ENCODE assay signal across 17 cellular contexts in genomic region chr4:152118819-152119553, GRCh38.
DNase-seq lines count a peak whose midpoint lies in the region; ATAC-seq and TF ChIP-seq lines count a peak whose summit lies in the region.
"Had no signal": no experiment of that assay in that cellular context is flagged by ENCODE, and none has a peak within 500 bp of the region (broad histone marks: within the 10 kb centered on the region; RNA-seq: fewer than 3 reads in every experiment).

No MANE protein-coding gene starts in this region.

- H3K9me3 ChIP-seq in MG63 (no peaks in the 10 kb centered on the region), neuronal stem cell (replicated peaks in 1 of 2; ENCODE audit: control insufficient read depth in 2 of 2, insufficient read depth in 1 of 2, low read depth in 1 of 2, low read length in 2 of 2) (no peaks in the 10 kb centered on the region), Karpas-422 (ENCODE audit: low read length) (no peaks in the 10 kb centered on the region)

- peak overlapping the region; percentile 37 for H3K9ac ChIP-seq in neuronal stem cell (ENCODE audit: low read depth, low read length, poor library complexity)
- H3K9ac ChIP-seq in Karpas-422 (ENCODE audit: low read length), result no peak overlapping the region
- H3K9ac ChIP-seq: GM23248, KMS-11 had no signal

- H3K79me1 ChIP-seq in neuronal stem cell (ENCODE audit: low read depth, low read length), result no peaks in the 10 kb centered on the region

- no peak overlapping the region for H4K8ac ChIP-seq in neuronal stem cell (ENCODE audit: low read depth, low read length)

- no peak overlapping the region for H3K4me3 Mint-ChIP-seq in WTC11
- no peak overlapping the region for H3K4me3 Mint-ChIP-seq in immature natural killer cell
- H3K4me3 Mint-ChIP-seq: B cell had no signal

- no peak overlapping the region for H2AK5ac ChIP-seq in neuronal stem cell (ENCODE audit: low read depth, low read length)

- H2BK15ac ChIP-seq in neuronal stem cell (ENCODE audit: low read length), result no peak overlapping the region

- H3K23ac ChIP-seq in neuronal stem cell (ENCODE audit: low read depth, low read length, poor library complexity), result no peak overlapping the region

- H3K36me3 ChIP-seq in MG63 (no peaks in the 10 kb centered on the region), neuronal stem cell (replicated peaks in 1 of 2; ENCODE audit: control insufficient read depth in 2 of 2, insufficient read depth in 2 of 2, low read length in 2 of 2) (no peaks in the 10 kb centered on the region), Karpas-422 (ENCODE audit: insufficient read depth, low read length) (no peaks in the 10 kb centered on the region)

- no CpG with 5 or more reads among the region's 12 CpGs for WGBS in neuronal stem cell (ENCODE audit: extremely low coverage in 2 of 2, insufficient read length in 2 of 2, insufficient replicate concordance in 1 of 2), 2 donors

- H3K36me3 Mint-ChIP-seq in WTC11, result no peaks in the 10 kb centered on the region
- no peaks in the 10 kb centered on the region for H3K36me3 Mint-ChIP-seq in immature natural killer cell

- H3K4me1 ChIP-seq in neuronal stem cell (ENCODE audit: control insufficient read depth in 2 of 2, insufficient read depth in 1 of 2, low read depth in 1 of 2, low read length in 2 of 2) (peaks cover 0 to 5% of the 10 kb centered on the region in 2 donors), Karpas-422 (ENCODE audit: low read length) (no peaks in the 10 kb centered on the region)

- H2BK12ac ChIP-seq in neuronal stem cell (ENCODE audit: low read length), result no peak overlapping the region

- TF ChIP-seq CTCF in WTC11 (IDR thresholded peaks at IDR 0.05), result no peak

- H3K27me3 Mint-ChIP-seq in WTC11 (ENCODE audit: low read depth) (peaks cover 21% of the 10 kb centered on the region), immature natural killer cell (ENCODE audit: low read depth in 3 of 3) (peaks cover 3 to 13% (median 7%) of the 10 kb centered on the region in 3 donors)
- H3K27me3 Mint-ChIP-seq: CD8-positive, alpha-beta memory T cell had no signal

- H3K79me2 ChIP-seq in Karpas-422 (ENCODE audit: low read length), result no peaks in the 10 kb centered on the region

- H2BK5ac ChIP-seq in neuronal stem cell (ENCODE audit: low read length), result no peak overlapping the region

- peaks cover 19% of the 10 kb centered on the region for H3K9me3 Mint-ChIP-seq in WTC11
- H3K9me3 Mint-ChIP-seq in immature natural killer cell, result peaks cover 0 to 5% (median under 1%) of the 10 kb centered on the region in 6 donors

- peak overlapping the region; percentile 85 for H3K14ac ChIP-seq in neuronal stem cell (ENCODE audit: low read length)

- H3K27ac Mint-ChIP-seq in WTC11 (no peak overlapping the region), immature natural killer cell (peak overlapping the region in 1 of 6 donors; percentile 17)
- H3K27ac Mint-ChIP-seq: B cell had no signal

- H3K4me1 Mint-ChIP-seq in WTC11 (peaks cover 5% of the 10 kb centered on the region), immature natural killer cell (peaks cover 34% of the 10 kb centered on the region in 2 donors)

- H3K4me2 ChIP-seq in neuronal stem cell (ENCODE audit: insufficient read depth, low read length, poor library complexity, severe bottlenecking), result no peak overlapping the region
- H3K4me2 ChIP-seq in Karpas-422 (ENCODE audit: low read depth, low read length, poor library complexity, severe bottlenecking), result no peak overlapping the region
- H3K4me2 ChIP-seq: KMS-11 had no signal

- no peaks in the 10 kb centered on the region for H3K27me3 ChIP-seq in MG63
- H3K27me3 ChIP-seq in neuronal stem cell (ENCODE audit: control insufficient read depth in 3 of 3, insufficient read depth in 3 of 3, low read depth in 1 of 3, low read length in 3 of 3), result no peaks in the 10 kb centered on the region
- H3K27me3 ChIP-seq in Karpas-422 (ENCODE audit: low read length), result no peaks in the 10 kb centered on the region

- peak; percentile 9 for DNase-seq in COR-L47 (lab: John Stamatoyannopoulos, UW)
- peak; percentile 45 for DNase-seq in MG63
- peak; percentile 24 for DNase-seq in WTC11 (ENCODE audit: low spot score)
- DNase-seq in neuronal stem cell (ENCODE audit: low spot score), result no peak
- no peak for DNase-seq in Karpas-422
- no peak for DNase-seq in epidermal melanocyte (ENCODE audit: insufficient read length, low spot score)
- DNase-seq in immature natural killer cell, result no peak
- DNase-seq: CD8-positive, alpha-beta memory T cell; GM23248; MM.1S; NCI-H187; NCI-H510A; T-helper 1 cell had no signal

- no peaks in the 10 kb centered on the region for H4K20me1 ChIP-seq in Karpas-422 (ENCODE audit: insufficient read depth, low read depth, low read length)

- no peaks in the 10 kb centered on the region for H3K9me2 ChIP-seq in Karpas-422 (replicated peaks; ENCODE audit: insufficient read depth, low read length)

- ATAC-seq in WTC11 (peak; percentile 47), GM19035 (IDR thresholded peaks at IDR 0.05; ENCODE audit: unreplicated experiment) (no peak)

- H3K27ac ChIP-seq in neuronal stem cell (replicated peaks; ENCODE audit: low read length) (no peak overlapping the region), Karpas-422 (ENCODE audit: low read length) (no peak overlapping the region)
- H3K27ac ChIP-seq: GM23248, KMS-11, SK-N-MC had no signal

- H4K91ac ChIP-seq in neuronal stem cell (ENCODE audit: low read depth, low read length, poor library complexity), result no peak overlapping the region

- H2AFZ ChIP-seq in neuronal stem cell (ENCODE audit: low read length) (no peak overlapping the region), Karpas-422 (ENCODE audit: low read length) (no peak overlapping the region)
- H2AFZ ChIP-seq: GM23248 had no signal

- peak overlapping the region; percentile 80 for H3K18ac ChIP-seq in neuronal stem cell (ENCODE audit: low read length)

- H2BK120ac ChIP-seq in neuronal stem cell (ENCODE audit: low read depth, low read length), result no peak overlapping the region

- H3K4ac ChIP-seq in neuronal stem cell (ENCODE audit: low read length), result no peak overlapping the region

- H3K4me3 ChIP-seq in MG63 (no peak overlapping the region), neuronal stem cell (ENCODE audit: low read length in 2 of 2) (no peak overlapping the region), Karpas-422 (ENCODE audit: low read length) (no peak overlapping the region)
- H3K4me3 ChIP-seq: GM23248, SK-N-MC had no signal

- POLR2A ChIA-PET in WTC11 (lab: Charles Lee), result no interaction called here

- CTCF ChIA-PET in WTC11 (lab: Charles Lee), result interaction anchor here (1.6 kb wide), 1 partner anchor 73 kb away, joined by 4 read pairs; no protein-coding TSS in a partner anchor

TF ChIP-seq in WTC11, 78 proteins besides CTCF, POLR2A, EP300 and RAD21:
- TF ChIP-seq RORB (CRISPR knock-in tag; IDR thresholded peaks at IDR 0.05), result no peak
- TF ChIP-seq PRRX2 (CRISPR knock-in tag; IDR thresholded peaks at IDR 0.05), result no peak
- no peak for TF ChIP-seq CBFB (CRISPR knock-in tag; IDR thresholded peaks at IDR 0.05; ENCODE audit: low read depth)
- TF ChIP-seq ZNF138 (CRISPR knock-in tag; conservative IDR thresholded peaks at IDR 0.05), result no peak
- no peak for TF ChIP-seq ZNF416 (CRISPR knock-in tag; IDR thresholded peaks at IDR 0.05)
- TF ChIP-seq EMX1 (CRISPR knock-in tag; IDR thresholded peaks at IDR 0.05), result no peak
- TF ChIP-seq SP1 (CRISPR knock-in tag; conservative IDR thresholded peaks at IDR 0.05), result no peak
- TF ChIP-seq ZNF512 (CRISPR knock-in tag; IDR thresholded peaks at IDR 0.05; ENCODE audit: borderline replicate concordance), result no peak
- no peak for TF ChIP-seq TEAD1 (CRISPR knock-in tag; IDR thresholded peaks at IDR 0.05)

Comparison
In these comparisons a context has a peak if more than half of its experiments do, and no peak if none do; other contexts are left out.
1. DNase-seq: peak in COR-L47 (single experiment), MG63 (single experiment) and WTC11 (single experiment); none in neuronal stem cell (single experiment), Karpas-422 (single experiment), epidermal melanocyte (single experiment) and immature natural killer cell (0 of 3).